9 cellular contexts compared by ENCODE assay signal in genomic region chr6:42429042-42429574, GRCh38. TPM values are rescaled to one million over a fixed set of nuclear protein-coding genes. Genes with fewer than 3 reads are reported as not detected.
DNase-seq lines count a peak whose midpoint lies in the region; ATAC-seq and TF ChIP-seq lines count a peak whose summit lies in the region.
"Had no signal": no experiment of that assay in that cellular context is flagged by ENCODE, and none has a peak within 500 bp of the region (broad histone marks: within the 10 kb centered on the region; RNA-seq: fewer than 3 reads in every experiment).

No MANE protein-coding gene starts in this region.

- no peaks in the 10 kb centered on the region for H3K27me3 Mint-ChIP-seq in activated naive CD4-positive, alpha-beta T cell treated with anti-CD3 and anti-CD28 coated beads, Interleukin-2, amount 10 ng/mL, durations not matched to agents 7 days and 5 days
- H3K27me3 Mint-ChIP-seq in type B pancreatic cell = no peaks in the 10 kb centered on the region

- WGBS in heart left ventricle, 4 donors = 53 to 71% (median 64%) methylated on average over 8 of the region's 8 CpGs
- WGBS in mesenchymal stem cell = 92% methylated on average over 7 of the region's 8 CpGs

- H3K4me2 ChIP-seq in mesenchymal stem cell (ENCODE audit: low read length, poor library complexity, severe bottlenecking) (no peak overlapping the region), MM.1S (ENCODE audit: low read depth, low read length) (no peak overlapping the region)

- no peak overlapping the region for H2BK12ac ChIP-seq in mesenchymal stem cell (ENCODE audit: low read length in 2 of 2)

- H2AFZ ChIP-seq in mesenchymal stem cell (ENCODE audit: low read depth, low read length) = no peak overlapping the region
- no peak overlapping the region for H2AFZ ChIP-seq in MM.1S (ENCODE audit: low read length)

- no peak overlapping the region for H4K91ac ChIP-seq in mesenchymal stem cell (ENCODE audit: low read length)

- intact Hi-C loops in heart left ventricle (cut with DNase I) = no loop called here
- intact Hi-C loops in left cardiac atrium (cut with DNase I) = no loop called here

- peaks cover 0 to 14% (median 4%) of the 10 kb centered on the region in 12 donors for H3K9me3 ChIP-seq in heart left ventricle
- H3K9me3 ChIP-seq in mesenchymal stem cell (ENCODE audit: control insufficient read depth, low read length) = peaks cover 14% of the 10 kb centered on the region
- no peaks in the 10 kb centered on the region for H3K9me3 ChIP-seq in MM.1S (replicated peaks; ENCODE audit: insufficient read depth, low read length)

- no peak overlapping the region for H3K4ac ChIP-seq in mesenchymal stem cell (ENCODE audit: low read depth in 1 of 2, low read length in 2 of 2)

- peaks cover 38% of the 10 kb centered on the region for H3K36me3 Mint-ChIP-seq in activated naive CD4-positive, alpha-beta T cell treated with anti-CD3 and anti-CD28 coated beads, Interleukin-2, amount 10 ng/mL, durations not matched to agents 7 days and 5 days
- peaks cover 14% of the 10 kb centered on the region for H3K36me3 Mint-ChIP-seq in type B pancreatic cell

- peak overlapping the region; percentile 68 for H4K8ac ChIP-seq in mesenchymal stem cell (ENCODE audit: low read length)

- no peaks in the 10 kb centered on the region for H3F3A ChIP-seq in MM.1S (ENCODE audit: insufficient read depth, low read length)

- no peak overlapping the region for H2BK5ac ChIP-seq in mesenchymal stem cell (ENCODE audit: low read depth, low read length, poor library complexity, severe bottlenecking)

- H3K4me3 Mint-ChIP-seq in activated naive CD4-positive, alpha-beta T cell treated with anti-CD3 and anti-CD28 coated beads, Interleukin-2, amount 10 ng/mL, durations not matched to agents 7 days and 5 days = no peak overlapping the region
- H3K4me3 Mint-ChIP-seq in type B pancreatic cell = no peak overlapping the region

- H2BK120ac ChIP-seq in mesenchymal stem cell (ENCODE audit: low read depth, low read length) = no peak overlapping the region

- H3K9me3 Mint-ChIP-seq in activated naive CD4-positive, alpha-beta T cell treated with anti-CD3 and anti-CD28 coated beads, Interleukin-2, amount 10 ng/mL, durations not matched to agents 7 days and 5 days = peaks cover 11% of the 10 kb centered on the region
- H3K9me3 Mint-ChIP-seq in type B pancreatic cell = peaks cover 9% of the 10 kb centered on the region

- TF ChIP-seq POLR2A in heart left ventricle (IDR thresholded peaks at IDR 0.05) = no peak

- TF ChIP-seq CTCF in heart left ventricle (IDR thresholded peaks at IDR 0.05) (no peak), type B pancreatic cell (conservative IDR thresholded peaks at IDR 0.05) (no peak), MM.1S (IDR thresholded peaks at IDR 0.05; ENCODE audit: low read length) (no peak)

- H3K4me3 ChIP-seq in heart left ventricle (no peak overlapping the region), mesenchymal stem cell (ENCODE audit: insufficient read depth in 1 of 2, low read depth in 1 of 2, low read length in 2 of 2) (no peak overlapping the region), MM.1S (ENCODE audit: low read length) (no peak overlapping the region)

- no peak overlapping the region for H3K23ac ChIP-seq in mesenchymal stem cell (ENCODE audit: low read length in 2 of 2)

- H3K9ac ChIP-seq in mesenchymal stem cell (ENCODE audit: low read length) = peak overlapping the region; percentile 5
- no peak overlapping the region for H3K9ac ChIP-seq in MM.1S (ENCODE audit: low read length)

- no peak overlapping the region for H2BK15ac ChIP-seq in mesenchymal stem cell (ENCODE audit: low read depth, poor library complexity, severe bottlenecking)

- ATAC-seq in heart left ventricle = peak in 1 of 4 donors; percentile 11
- ATAC-seq in left cardiac atrium = no peak
- ATAC-seq in HG03095 (IDR thresholded peaks at IDR 0.05; ENCODE audit: unreplicated experiment) = no peak

- H3K4me1 Mint-ChIP-seq in activated naive CD4-positive, alpha-beta T cell treated with anti-CD3 and anti-CD28 coated beads, Interleukin-2, amount 10 ng/mL, durations not matched to agents 7 days and 5 days = peaks cover 37% of the 10 kb centered on the region
- peaks cover 30% of the 10 kb centered on the region for H3K4me1 Mint-ChIP-seq in type B pancreatic cell (ENCODE audit: unreplicated experiment)

- peak overlapping the region; percentile 83 for H3K27ac Mint-ChIP-seq in activated naive CD4-positive, alpha-beta T cell treated with anti-CD3 and anti-CD28 coated beads, Interleukin-2, amount 10 ng/mL, durations not matched to agents 7 days and 5 days
- peak overlapping the region; percentile 1 for H3K27ac Mint-ChIP-seq in type B pancreatic cell

- H4K20me1 ChIP-seq in MM.1S (ENCODE audit: insufficient read depth, low read length) = no peaks in the 10 kb centered on the region

- H3K18ac ChIP-seq in mesenchymal stem cell (ENCODE audit: low read depth in 1 of 2, low read length in 2 of 2) = no peak overlapping the region

- DNase-seq in heart left ventricle (no peak), left cardiac atrium (no peak), mesenchymal stem cell (no peak), type B pancreatic cell (ENCODE audit: extremely low spot score, unreplicated experiment) (no peak), MM.1S (no peak), middle frontal gyrus (ENCODE audit: extremely low spot score, low spot score) (no peak)
- no peak for DNase-seq in activated naive CD4-positive, alpha-beta T cell treated with anti-CD3 and anti-CD28 coated beads, Interleukin-2, amount 10 ng/mL, durations not matched to agents 7 days and 5 days
- DNase-seq: NCI-H1930 had no signal

- peaks cover 0 to 26% (median 18%) of the 10 kb centered on the region in 12 donors for H3K4me1 ChIP-seq in heart left ventricle
- H3K4me1 ChIP-seq in mesenchymal stem cell (ENCODE audit: control insufficient read depth, insufficient read depth, low read depth, low read length) = peaks cover 5% of the 10 kb centered on the region
- peaks cover 7% of the 10 kb centered on the region for H3K4me1 ChIP-seq in MM.1S (ENCODE audit: low read length)

- H3K27ac ChIP-seq in heart left ventricle (peak overlapping the region in 10 of 12 donors; percentile 21 to 80 (median 52)), mesenchymal stem cell (ENCODE audit: low read length, poor library complexity, severe bottlenecking) (no peak overlapping the region), MM.1S (ENCODE audit: low read length) (no peak overlapping the region)

- H3K36me3 ChIP-seq in heart left ventricle = peaks cover 0 to 7% (median 0%) of the 10 kb centered on the region in 9 donors
- peaks cover 6 to 29% of the 10 kb centered on the region in 2 experiments for H3K36me3 ChIP-seq in mesenchymal stem cell (ENCODE audit: control insufficient read depth in 1 of 2, insufficient read depth in 2 of 2, low read depth in 1 of 2, low read length in 2 of 2)
- no peaks in the 10 kb centered on the region for H3K36me3 ChIP-seq in MM.1S (replicated peaks; ENCODE audit: insufficient read depth, low read length)

- CTCF ChIA-PET in activated naive CD4-positive, alpha-beta T cell treated with anti-CD3 and anti-CD28 coated beads, Interleukin-2, amount 10 ng/mL, durations not matched to agents 7 days and 5 days (lab: Charles Lee) = interaction anchor here (0.7 to 1.1 kb wide), 2 partner anchors 9 to 24 kb away, joined by 3 read pairs; no protein-coding TSS in a partner anchor

- peaks cover 46% of the 10 kb centered on the region for H3K79me1 ChIP-seq in mesenchymal stem cell (replicated peaks; ENCODE audit: low read length, poor library complexity, severe bottlenecking)

- H3K14ac ChIP-seq in mesenchymal stem cell (ENCODE audit: low read length in 2 of 2) = no peak overlapping the region

- H3K79me2 ChIP-seq in MM.1S (ENCODE audit: low read length) = peaks cover 18% of the 10 kb centered on the region

- no peaks in the 10 kb centered on the region for H3K9me2 ChIP-seq in MM.1S (replicated peaks; ENCODE audit: insufficient read depth, low read length)

- no peak overlapping the region for H2AK5ac ChIP-seq in mesenchymal stem cell (ENCODE audit: low read length, severe bottlenecking)

- H3K27me3 ChIP-seq in heart left ventricle (no peaks in the 10 kb centered on the region), mesenchymal stem cell (ENCODE audit: control insufficient read depth in 1 of 2, insufficient read depth in 1 of 2, low read length in 2 of 2) (no peaks in the 10 kb centered on the region), MM.1S (replicated peaks; ENCODE audit: insufficient read depth, low read length) (no peaks in the 10 kb centered on the region)

RNA-seq across cellular contexts. Expression of gene TRERF1, which starts 22.6 kb away (rescaled TPM):
- total RNA-seq in heart left ventricle (1 to 10 TPM in 8 of 9 donors, under 1 TPM in 1; 0.53 to 4.5 (median 1.7) TPM), left cardiac atrium (1 to 10 TPM; 1.2 to 2.6 TPM), type B pancreatic cell (ENCODE audit: low replicate concordance) (9.7 and 13.2 TPM in 2 replicates)
- polyA plus RNA-seq in heart left ventricle = 1 to 10 TPM; 1.0 to 1.2 TPM
- polyA plus RNA-seq in mesenchymal stem cell (2013, experiment 1 of 2) = 8.3 TPM
- 7.9 TPM for polyA plus RNA-seq in mesenchymal stem cell (2013, experiment 2 of 2)

Comparison
In these comparisons a context has a peak if more than half of its experiments do, and no peak if none do; other contexts are left out.
1. H3K27ac ChIP-seq: peak in heart left ventricle (10 of 12); none in mesenchymal stem cell (single experiment) and MM.1S (single experiment).